In the genomic region with DNA sequence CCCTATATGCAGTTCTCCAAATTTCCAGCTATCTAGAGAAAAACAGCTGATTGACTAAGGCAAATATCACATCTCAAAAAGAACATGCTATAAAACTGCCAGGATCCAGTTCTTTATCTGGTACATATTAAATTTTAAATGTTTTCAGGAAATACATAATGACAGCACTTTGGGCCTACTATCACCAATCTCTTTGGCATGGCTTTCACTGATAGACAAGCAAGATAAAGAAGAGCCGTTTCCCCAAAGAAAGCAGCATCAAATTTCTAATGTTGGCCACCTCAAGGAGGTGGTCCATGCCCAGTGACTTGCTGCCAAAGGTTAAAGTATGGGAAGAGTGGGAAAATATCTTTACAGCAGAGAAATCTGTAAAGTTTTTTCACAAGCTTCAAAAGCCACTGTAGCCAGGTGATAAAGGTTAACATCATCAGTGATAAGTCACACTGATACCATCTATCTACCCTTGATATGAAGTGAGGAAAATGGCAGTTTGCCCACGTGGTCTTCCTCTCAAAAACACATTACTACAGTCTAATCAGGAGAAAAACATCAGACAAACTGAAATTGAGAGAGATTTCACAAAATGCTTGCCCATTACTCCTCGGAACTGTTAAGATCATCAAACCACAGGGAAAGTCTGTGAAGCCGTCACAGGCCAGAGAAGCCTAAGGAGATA, we compare ENCODE assay signal across 10 cellular contexts.
"Had no signal": no experiment of that assay in that cellular context is flagged by ENCODE, and none has a peak within 500 bp of the region (broad histone marks: within the 10 kb centered on the region; RNA-seq: fewer than 3 reads in every experiment).

No MANE protein-coding gene starts in this region.

- DNase-seq: GM23248, GOT3, H7, HFFc6, KG1 had no signal

- H3K4me3 ChIP-seq: GM23248, HAP-1, K562 had no signal

- H3K4me1 ChIP-seq: HAP-1 had no signal

- H3K9me3 ChIP-seq: HAP-1 had no signal

- H3K9ac ChIP-seq: GM23248 had no signal

- H3K36me3 ChIP-seq: HAP-1 had no signal

- H2AFZ ChIP-seq: GM23248 had no signal

- H3K27ac ChIP-seq: GM23248, HL-60 had no signal

- ATAC-seq: HCT116, HepG2, K562 had no signal
